ENCODE assay signal across 34 cellular contexts in the genomic region with DNA sequence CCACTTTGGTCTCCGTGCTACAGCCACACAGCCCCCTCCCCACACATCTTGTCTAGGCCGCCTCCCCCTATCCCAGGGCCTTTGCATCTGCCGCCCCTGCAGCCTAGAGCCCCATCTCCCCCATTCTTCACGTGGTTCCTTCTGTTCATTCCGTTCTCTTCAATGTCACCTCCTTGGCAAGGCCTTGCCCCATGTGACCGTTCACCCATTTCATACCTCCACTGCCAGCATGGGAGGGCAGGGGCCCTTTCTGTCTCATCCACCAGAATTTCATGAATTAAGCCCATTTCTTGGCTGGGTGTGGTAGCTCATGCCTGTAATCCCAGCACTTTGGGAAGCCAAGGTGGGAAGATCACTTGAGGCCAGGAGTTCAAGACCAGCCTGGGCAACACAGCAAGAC.
"Had no signal": no experiment of that assay in that cellular context is flagged by ENCODE, and none has a peak within 500 bp of the region (broad histone marks: within the 10 kb centered on the region; RNA-seq: fewer than 3 reads in every experiment).

No MANE protein-coding gene starts in this region.

- H3K36me3 ChIP-seq: WERI-Rb-1 had no signal

- H3K4me3 Mint-ChIP-seq: activated B cell treated with CpG ODN at 0.5 μM for 24 hours; activated CD4-positive, alpha-beta memory T cell treated with anti-CD3 and anti-CD28 coated beads, Interleukin-2, amount 10 ng/mL, durations not matched to agents 7 days and 5 days; activated CD4-positive, alpha-beta T cell treated with anti-CD3 and anti-CD28 coated beads for 36 hours; activated CD4-positive, alpha-beta T cell treated with anti-CD3 and anti-CD28 coated beads, Interleukin-2, amount 10 ng/mL, durations not matched to agents 24 days and 14 days; activated naive CD8-positive, alpha-beta T cell; activated T-cell treated with anti-CD3 and anti-CD28 coated beads, Interleukin-2, amount 50 U/mL, for 24 hours; activated T-cell treated with anti-CD3 and anti-CD28 coated beads, Interleukin-2, amount 50 U/mL, for 72 hours; central memory CD8-positive, alpha-beta T cell; effector memory CD8-positive, alpha-beta T cell; T-helper 17 cell; T-helper 2 cell treated with Interferon-gamma antibody and Interleukin-4, amounts not matched to agents 5 μg/mL and 100 μg/mL, for 36 hours had no signal

- H3K4me1 Mint-ChIP-seq: activated B cell treated with CpG ODN at 0.5 μM for 24 hours; activated CD4-positive, alpha-beta memory T cell treated with anti-CD3 and anti-CD28 coated beads, Interleukin-2, amount 10 ng/mL, durations not matched to agents 7 days and 5 days; activated CD4-positive, alpha-beta T cell treated with anti-CD3 and anti-CD28 coated beads for 36 hours; activated CD4-positive, alpha-beta T cell treated with anti-CD3 and anti-CD28 coated beads, Interleukin-2, amount 10 ng/mL, durations not matched to agents 24 days and 14 days; central memory CD8-positive, alpha-beta T cell; T-helper 17 cell had no signal

- H3K4me1 ChIP-seq: foreskin keratinocyte had no signal

- H3K27me3 ChIP-seq: brain microvascular endothelial cell, esophagus muscularis mucosa, foreskin keratinocyte, gastrocnemius medialis, heart left ventricle had no signal

- DNase-seq: activated B cell treated with CpG ODN at 0.5 μM for 24 hours; activated CD4-positive, alpha-beta memory T cell treated with anti-CD3 and anti-CD28 coated beads, Interleukin-2, amount 10 ng/mL, durations not matched to agents 7 days and 5 days; activated CD4-positive, alpha-beta T cell treated with anti-CD3 and anti-CD28 coated beads for 36 hours; activated CD4-positive, alpha-beta T cell treated with anti-CD3 and anti-CD28 coated beads, Interleukin-2, amount 10 ng/mL, durations not matched to agents 24 days and 14 days; activated CD4-positive, alpha-beta T cell treated with anti-CD3 and anti-CD28 coated beads, Interleukin-2, amount 50 U/mL, for 4 hours; activated CD8-positive, alpha-beta memory T cell treated with anti-CD3 and anti-CD28 coated beads, Interleukin-2, amount 50 U/mL, for 48 hours; activated gamma-delta T cell; activated naive CD4-positive, alpha-beta T cell treated with anti-CD3 and anti-CD28 coated beads, Interleukin-2, amount 50 U/mL, for 16 hours; activated naive CD4-positive, alpha-beta T cell treated with Interleukin-2 at 50 U/mL for 16 hours; activated T-cell treated with anti-CD3 and anti-CD28 coated beads for 4 hours; activated T-cell treated with anti-CD3 and anti-CD28 coated beads, Interleukin-2, amount 50 U/mL, for 24 hours; activated T-cell treated with anti-CD3 and anti-CD28 coated beads, Interleukin-2, amount 50 U/mL, for 72 hours; amniotic stem cell; anterior cingulate cortex; brain microvascular endothelial cell; dermis blood vessel endothelial cell; effector CD4-positive, alpha-beta T cell; effector memory CD8-positive, alpha-beta T cell; erythroblast; foreskin keratinocyte; gastrocnemius medialis; glutamatergic neuron; heart left ventricle; T-helper 17 cell; T1000; WERI-Rb-1 had no signal

- H3K27ac Mint-ChIP-seq: activated B cell treated with CpG ODN at 0.5 μM for 24 hours; activated CD4-positive, alpha-beta memory T cell treated with anti-CD3 and anti-CD28 coated beads, Interleukin-2, amount 10 ng/mL, durations not matched to agents 7 days and 5 days; activated CD4-positive, alpha-beta T cell treated with anti-CD3 and anti-CD28 coated beads for 36 hours; activated CD4-positive, alpha-beta T cell treated with anti-CD3 and anti-CD28 coated beads, Interleukin-2, amount 10 ng/mL, durations not matched to agents 24 days and 14 days; activated naive CD8-positive, alpha-beta T cell; activated T-cell treated with anti-CD3 and anti-CD28 coated beads, Interleukin-2, amount 50 U/mL, for 24 hours; activated T-cell treated with anti-CD3 and anti-CD28 coated beads, Interleukin-2, amount 50 U/mL, for 72 hours; T-helper 17 cell; T-helper 2 cell treated with Interferon-gamma antibody and Interleukin-4, amounts not matched to agents 5 μg/mL and 100 μg/mL, for 36 hours had no signal

- H3K4me3 ChIP-seq: coronary artery, esophagus muscularis mucosa, gastrocnemius medialis, heart left ventricle had no signal

- ATAC-seq: activated CD4-positive, alpha-beta T cell treated with anti-CD3 and anti-CD28 coated beads for 36 hours; activated CD4-positive, CD25-positive, alpha-beta regulatory T cell treated with anti-CD3 and anti-CD28 coated beads, Interleukin-2, amount 50 U/mL, for 24 hours; activated T-cell treated with anti-CD3 and anti-CD28 coated beads, Interleukin-2, amount 50 U/mL, for 72 hours; effector memory CD8-positive, alpha-beta T cell; foreskin keratinocyte; gastrocnemius medialis; heart left ventricle; T-helper 17 cell had no signal

- FAIRE-seq: astrocyte, bronchial epithelial cell had no signal

- H3K9me3 ChIP-seq: esophagus muscularis mucosa, gastrocnemius medialis, heart left ventricle had no signal

- H3K9me3 Mint-ChIP-seq: activated B cell treated with CpG ODN at 0.5 μM for 24 hours; activated CD4-positive, alpha-beta memory T cell treated with anti-CD3 and anti-CD28 coated beads, Interleukin-2, amount 10 ng/mL, durations not matched to agents 7 days and 5 days; activated CD4-positive, alpha-beta T cell treated with anti-CD3 and anti-CD28 coated beads, Interleukin-2, amount 10 ng/mL, durations not matched to agents 24 days and 14 days; activated T-cell treated with anti-CD3 and anti-CD28 coated beads, Interleukin-2, amount 50 U/mL, for 24 hours; activated T-cell treated with anti-CD3 and anti-CD28 coated beads, Interleukin-2, amount 50 U/mL, for 72 hours; central memory CD8-positive, alpha-beta T cell; effector memory CD8-positive, alpha-beta T cell; T-helper 2 cell treated with Interferon-gamma antibody and Interleukin-4, amounts not matched to agents 5 μg/mL and 100 μg/mL, for 36 hours had no signal

- H3K27ac ChIP-seq: brain microvascular endothelial cell, coronary artery, esophagus muscularis mucosa, foreskin keratinocyte, gastrocnemius medialis, heart left ventricle, WERI-Rb-1 had no signal

- H3K27me3 Mint-ChIP-seq: activated B cell treated with CpG ODN at 0.5 μM for 24 hours; activated CD4-positive, alpha-beta memory T cell treated with anti-CD3 and anti-CD28 coated beads, Interleukin-2, amount 10 ng/mL, durations not matched to agents 7 days and 5 days; activated CD4-positive, alpha-beta T cell treated with anti-CD3 and anti-CD28 coated beads for 36 hours; activated CD4-positive, alpha-beta T cell treated with anti-CD3 and anti-CD28 coated beads, Interleukin-2, amount 10 ng/mL, durations not matched to agents 24 days and 14 days; activated naive CD8-positive, alpha-beta T cell; activated T-cell treated with anti-CD3 and anti-CD28 coated beads, Interleukin-2, amount 50 U/mL, for 24 hours; central memory CD8-positive, alpha-beta T cell; effector memory CD8-positive, alpha-beta T cell; T-helper 17 cell had no signal
